26 cellular contexts compared by ENCODE assay signal in genomic region chr1:43137445-43138052, GRCh38. TPM values are rescaled to one million over a fixed set of nuclear protein-coding genes. Genes with fewer than 3 reads are reported as not detected.
DNase-seq lines count a peak whose midpoint lies in the region; ATAC-seq and TF ChIP-seq lines count a peak whose summit lies in the region.
"Had no signal": no experiment of that assay in that cellular context is flagged by ENCODE, and none has a peak within 500 bp of the region (broad histone marks: within the 10 kb centered on the region; RNA-seq: fewer than 3 reads in every experiment).

No MANE protein-coding gene starts in this region.

- ATAC-seq in GM21360 (IDR thresholded peaks at IDR 0.05; ENCODE audit: unreplicated experiment), result no peak
- ATAC-seq in HG03280 (IDR thresholded peaks at IDR 0.05; ENCODE audit: unreplicated experiment), result no peak
- ATAC-seq: psoas muscle; stimulated activated naive CD8-positive, alpha-beta T cell treated with anti-CD3 and anti-CD28 coated beads, Interleukin-15, amount 100 ng/mL, for 72 hours had no signal

- TF ChIP-seq CTCF in dorsolateral prefrontal cortex (IDR thresholded peaks at IDR 0.05 in 54 of 56, conservative IDR thresholded peaks at IDR 0.05 in 2 of 56; ENCODE audit: low read depth in 1 of 56, partially characterized antibody in 56 of 56), result no peak

- H3K27ac ChIP-seq in dorsolateral prefrontal cortex, result peak overlapping the region in 50 of 59 donors; percentile 1 to 88 (median 60)
- peak overlapping the region; percentile 4 for H3K27ac ChIP-seq in substantia nigra (ENCODE audit: low read depth, low read length, poor library complexity, severe bottlenecking)
- H3K27ac ChIP-seq: BLaER1 treated with 17β-estradiol and CSF1 and Interleukin-3, amounts not matched to agents 10 nM and 100 nM; neutrophil; psoas muscle; RWPE1; transverse colon had no signal

- DNase-seq in RPMI7951 (ENCODE audit: low read depth) (peak; percentile 17), dorsolateral prefrontal cortex (peak in 2 of 10 donors; percentile 34 to 53), inferior parietal cortex (ENCODE audit: extremely low spot score) (peak; percentile 32), substantia nigra (lab: John Stamatoyannopoulos, UW) (peak in 19 of 49 donors; percentile 3 to 55 (median 9))
- no peak for DNase-seq in stimulated activated CD4-positive, alpha-beta T cell treated with anti-CD3 and anti-CD28 coated beads, Interleukin-15, amount 100 ng/mL, for 24 hours
- DNase-seq: activated CD4-positive, alpha-beta T cell treated with anti-CD3 and anti-CD28 coated beads for 4 hours; activated CD8-positive, alpha-beta memory T cell treated with anti-CD3 and anti-CD28 coated beads for 24 hours; activated effector memory CD4-positive, alpha-beta T cell treated with anti-CD3 and anti-CD28 coated beads, Interleukin-2, amount 50 U/mL, for 16 hours; COR-L47; DMS79; KG1; kidney glomerular epithelial cell; MM.1S; NCI-H1417 treated with DMSO at 0.1 percent for 48 hours; NCI-H2081 treated with DMSO at 0.1 percent for 48 hours; NCI-H345; NCI-H774; psoas muscle; stimulated activated naive CD8-positive, alpha-beta T cell treated with anti-CD3 and anti-CD28 coated beads, Interleukin-15, amount 100 ng/mL, for 72 hours; transverse colon had no signal

- H3K4me3 ChIP-seq in dorsolateral prefrontal cortex, result peak overlapping the region in 5 of 59 donors; percentile 8 to 37 (median 12)
- H3K4me3 ChIP-seq: BLaER1 treated with 17β-estradiol and CSF1 and Interleukin-3, amounts not matched to agents 10 nM and 100 nM; psoas muscle; transverse colon had no signal

- peaks cover 0 to 3% (median 0%) of the 10 kb centered on the region in 45 donors for H3K27me3 ChIP-seq in dorsolateral prefrontal cortex
- H3K27me3 ChIP-seq: BLaER1 treated with 17β-estradiol and CSF1 and Interleukin-3, amounts not matched to agents 10 nM and 100 nM had no signal

- intact Hi-C loops in dorsolateral prefrontal cortex (cut with DNase I), result no loop called here

RNA-seq across cellular contexts. Expression of gene EBNA1BP2, which starts 34.5 kb away (rescaled TPM):
- 175 and 197 TPM in 2 replicates for total RNA-seq in RPMI7951 (2014; rRNA removed; shearing (Covaris generic))
- 10 to 100 TPM; 24.8 to 71.9 (median 48.9) TPM for total RNA-seq in dorsolateral prefrontal cortex

RNA-seq across cellular contexts. Expression of gene CFAP57, which starts 34.6 kb away (rescaled TPM):
- 0.10 and 0.48 TPM in 2 replicates for total RNA-seq in RPMI7951 (2014; rRNA removed; shearing (Covaris generic))
- total RNA-seq in dorsolateral prefrontal cortex, result 1 to 10 TPM in 89 of 120 experiments, under 1 TPM in 31; 0.50 to 4.2 (median 1.6) TPM
- total RNA-seq: T-helper 2 cell treated with Interferon-gamma antibody and Interleukin-4, amounts not matched to agents 100 ng/mL and 5 ng/mL, for 36 hours; transverse colon had no signal
